In genomic region chr16:82891918-82892317, GRCh38 we compare ENCODE assay signal across 19 cellular contexts.
"Had no signal": no experiment of that assay in that cellular context is flagged by ENCODE, and none has a peak within 500 bp of the region (broad histone marks: within the 10 kb centered on the region; RNA-seq: fewer than 3 reads in every experiment).

No MANE protein-coding gene starts in this region.

- H3K4me3 ChIP-seq: mucosa of descending colon, neural progenitor cell, tibial nerve had no signal

- H3K4me2 ChIP-seq: neural progenitor cell had no signal

- H3K27ac ChIP-seq: neural progenitor cell had no signal

- H3K9me3 ChIP-seq: mucosa of descending colon, tibial nerve had no signal

- H3K27me3 ChIP-seq: neural progenitor cell, tibial nerve had no signal

- FAIRE-seq: keratinocyte, TTC549, urothelium cell line had no signal

- DNase-seq: activated CD4-positive, alpha-beta T cell treated with anti-CD3 and anti-CD28 coated beads, Interleukin-2, amount 50 U/mL, for 4 hours; activated effector memory CD4-positive, alpha-beta T cell treated with anti-CD3 and anti-CD28 coated beads, Interleukin-2, amount 50 U/mL, for 16 hours; activated naive CD4-positive, alpha-beta T cell treated with anti-CD3 and anti-CD28 coated beads, Interleukin-2, amount 50 U/mL, for 16 hours; activated T-cell treated with anti-CD3 and anti-CD28 coated beads, Interleukin-2, amount 50 U/mL, for 72 hours; aorta; effector memory CD8-positive, alpha-beta T cell; foreskin fibroblast; hypothalamus; mucosa of descending colon; naive thymus-derived CD4-positive, alpha-beta T cell; stimulated activated CD4-positive, alpha-beta T cell treated with anti-CD3 and anti-CD28 coated beads, Interleukin-12 subunit alpha, Interleukin-12 subunit beta, amount 100 ng/mL, for 4 hours; stimulated activated CD4-positive, alpha-beta T cell treated with anti-CD3 and anti-CD28 coated beads, Interleukin-1b, Interleukin-23, amount 100 ng/mL, for 48 hours; stimulated activated naive CD4-positive, alpha-beta T cell treated with Interleukin-2 at 50 U/mL for 16 hours; substantia nigra had no signal

- H3K36me3 ChIP-seq: neural progenitor cell, tibial nerve had no signal

- H3K4me1 ChIP-seq: tibial nerve had no signal

- H3K9ac ChIP-seq: neural progenitor cell had no signal

- H2AFZ ChIP-seq: neural progenitor cell had no signal
